38 cellular contexts compared by ENCODE assay signal in the genomic region with DNA sequence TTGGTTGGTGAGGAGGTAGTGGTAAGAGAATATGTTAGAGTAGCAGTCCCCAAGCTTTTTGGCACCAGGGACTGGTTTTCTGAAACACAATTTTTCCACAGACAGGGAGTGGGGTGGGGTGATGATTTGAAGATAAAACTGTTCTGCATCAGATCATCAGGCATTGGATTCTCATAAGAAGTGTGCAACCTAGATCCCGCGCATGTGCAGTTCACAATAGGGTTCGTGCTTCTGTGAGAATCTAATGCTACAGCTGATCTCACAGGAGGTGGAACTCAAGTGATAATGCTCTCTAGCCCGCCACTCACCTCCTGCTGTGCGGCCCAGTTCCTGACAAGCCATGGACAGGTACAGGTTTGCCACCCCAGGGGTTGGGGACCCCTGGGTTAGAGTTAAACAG.
"Had no signal": no experiment of that assay in that cellular context is flagged by ENCODE, and none has a peak within 500 bp of the region (broad histone marks: within the 10 kb centered on the region; RNA-seq: fewer than 3 reads in every experiment).

No MANE protein-coding gene starts in this region.

- H3K4me3 Mint-ChIP-seq: activated naive CD4-positive, alpha-beta T cell treated with anti-CD3 and anti-CD28 coated beads for 36 hours; activated naive CD4-positive, alpha-beta T cell treated with anti-CD3 and anti-CD28 coated beads, Interleukin-2, amount 10 ng/mL, durations not matched to agents 7 days and 5 days; activated naive CD4-positive, alpha-beta T cell treated with anti-CD3 and anti-CD28 coated beads, Interleukin-2, amount 50 U/mL, for 24 hours; activated naive CD8-positive, alpha-beta T cell; activated naive CD8-positive, alpha-beta T cell treated with anti-CD3 and anti-CD28 coated beads for 36 hours; activated naive CD8-positive, alpha-beta T cell treated with anti-CD3 and anti-CD28 coated beads, Interleukin-2, amount 10 ng/mL, durations not matched to agents 7 days and 5 days; activated naive CD8-positive, alpha-beta T cell treated with anti-CD3 and anti-CD28 coated beads, Interleukin-2, amount 50 U/mL, for 24 hours; activated T-cell treated with anti-CD3 and anti-CD28 coated beads, Interleukin-2, amount 50 U/mL, for 24 hours; activated T-cell treated with anti-CD3 and anti-CD28 coated beads, Interleukin-2, amount 50 U/mL, for 4 hours; activated T-cell treated with anti-CD3 and anti-CD28 coated beads, Interleukin-2, amount 50 U/mL, for 72 hours; activated T-helper 1 cell treated with anti-CD3 and anti-CD28 coated beads, Interleukin-12 subunit alpha, Interleukin-12 subunit beta, Interleukin-2, Interleukin-4 antibody, amounts not matched to agents 30 ng/mL and 10 ng/mL and 1 ng/mL, durations not matched to agents 14 hours and 24 hours and 36 hours; activated T-helper 17 cell treated with anti-CD3 and anti-CD28 coated beads, Interleukin-2, amount 50 U/mL, for 72 hours; brain; central memory CD8-positive, alpha-beta T cell had no signal

- DNase-seq: activated effector memory CD4-positive, alpha-beta T cell treated with anti-CD3 and anti-CD28 coated beads, Interleukin-2, amount 50 U/mL, for 16 hours; activated effector memory CD4-positive, alpha-beta T cell treated with Interleukin-2 at 50 U/mL for 16 hours; activated gamma-delta T cell; activated gamma-delta T cell treated with Interleukin-2 at 50 U/mL for 16 hours; activated naive CD4-positive, alpha-beta T cell; activated naive CD4-positive, alpha-beta T cell treated with anti-CD3 and anti-CD28 coated beads for 36 hours; activated naive CD4-positive, alpha-beta T cell treated with anti-CD3 and anti-CD28 coated beads, Interleukin-2, amount 10 ng/mL, durations not matched to agents 7 days and 5 days; activated naive CD4-positive, alpha-beta T cell treated with anti-CD3 and anti-CD28 coated beads, Interleukin-2, amount 50 U/mL, for 16 hours; activated naive CD4-positive, alpha-beta T cell treated with Interleukin-2 at 50 U/mL for 16 hours; activated naive CD8-positive, alpha-beta T cell treated with anti-CD3 and anti-CD28 coated beads for 36 hours; activated naive CD8-positive, alpha-beta T cell treated with anti-CD3 and anti-CD28 coated beads, Interleukin-2, amount 10 ng/mL, durations not matched to agents 7 days and 5 days; activated naive CD8-positive, alpha-beta T cell treated with anti-CD3 and anti-CD28 coated beads, Interleukin-2, amount 50 U/mL, for 24 hours; activated T-cell treated with anti-CD3 and anti-CD28 coated beads, Interleukin-2, amount 50 U/mL, for 24 hours; activated T-cell treated with anti-CD3 and anti-CD28 coated beads, Interleukin-2, amount 50 U/mL, for 4 hours; activated T-cell treated with anti-CD3 and anti-CD28 coated beads, Interleukin-2, amount 50 U/mL, for 48 hours; activated T-cell treated with anti-CD3 and anti-CD28 coated beads, Interleukin-2, amount 50 U/mL, for 72 hours; adrenal gland; amniotic stem cell; amygdala; anterior cingulate cortex; aorta; body of pancreas; brain microvascular endothelial cell; caudate nucleus; central memory CD4-positive, alpha-beta T cell; cerebellar nuclear complex had no signal

- H3K4me1 Mint-ChIP-seq: activated naive CD4-positive, alpha-beta T cell treated with anti-CD3 and anti-CD28 coated beads, Interleukin-2, amount 10 ng/mL, durations not matched to agents 7 days and 5 days; activated naive CD4-positive, alpha-beta T cell treated with anti-CD3 and anti-CD28 coated beads, Interleukin-2, amount 50 U/mL, for 24 hours; activated naive CD8-positive, alpha-beta T cell treated with anti-CD3 and anti-CD28 coated beads for 36 hours; activated naive CD8-positive, alpha-beta T cell treated with anti-CD3 and anti-CD28 coated beads, Interleukin-2, amount 10 ng/mL, durations not matched to agents 7 days and 5 days; activated naive CD8-positive, alpha-beta T cell treated with anti-CD3 and anti-CD28 coated beads, Interleukin-2, amount 50 U/mL, for 24 hours; activated T-helper 17 cell treated with anti-CD3 and anti-CD28 coated beads, Interleukin-2, amount 50 U/mL, for 72 hours; brain; central memory CD8-positive, alpha-beta T cell had no signal

- H3K4me3 ChIP-seq: adrenal gland, ascending aorta, body of pancreas, breast epithelium, cardiac muscle cell had no signal

- ATAC-seq: activated naive CD4-positive, alpha-beta T cell treated with anti-CD3 and anti-CD28 coated beads, Interleukin-2, amount 50 U/mL, for 72 hours; activated naive CD8-positive, alpha-beta T cell treated with anti-CD3 and anti-CD28 coated beads, Interleukin-2, amount 50 U/mL, for 24 hours; activated T-cell treated with anti-CD3 and anti-CD28 coated beads, Interleukin-2, amount 50 U/mL, for 4 hours; activated T-cell treated with anti-CD3 and anti-CD28 coated beads, Interleukin-2, amount 50 U/mL, for 72 hours; activated T-helper 17 cell treated with anti-CD3 and anti-CD28 coated beads, Interleukin-2, amount 50 U/mL, for 72 hours; body of pancreas had no signal

- H3K36me3 Mint-ChIP-seq: activated naive CD4-positive, alpha-beta T cell treated with anti-CD3 and anti-CD28 coated beads, Interleukin-2, amount 10 ng/mL, durations not matched to agents 7 days and 5 days; activated naive CD4-positive, alpha-beta T cell treated with anti-CD3 and anti-CD28 coated beads, Interleukin-2, amount 50 U/mL, for 24 hours; activated naive CD4-positive, alpha-beta T cell treated with anti-CD3 and anti-CD28 coated beads, Interleukin-2, amount 50 U/mL, for 72 hours; activated naive CD8-positive, alpha-beta T cell; activated naive CD8-positive, alpha-beta T cell treated with anti-CD3 and anti-CD28 coated beads for 36 hours; activated naive CD8-positive, alpha-beta T cell treated with anti-CD3 and anti-CD28 coated beads, Interleukin-2, amount 10 ng/mL, durations not matched to agents 7 days and 5 days; brain had no signal

- H3K9me3 Mint-ChIP-seq: activated naive CD4-positive, alpha-beta T cell treated with anti-CD3 and anti-CD28 coated beads for 36 hours; activated naive CD4-positive, alpha-beta T cell treated with anti-CD3 and anti-CD28 coated beads, Interleukin-2, amount 50 U/mL, for 24 hours; activated naive CD8-positive, alpha-beta T cell treated with anti-CD3 and anti-CD28 coated beads for 36 hours; activated naive CD8-positive, alpha-beta T cell treated with anti-CD3 and anti-CD28 coated beads, Interleukin-2, amount 50 U/mL, for 24 hours; activated T-cell treated with anti-CD3 and anti-CD28 coated beads, Interleukin-2, amount 50 U/mL, for 24 hours; activated T-cell treated with anti-CD3 and anti-CD28 coated beads, Interleukin-2, amount 50 U/mL, for 4 hours; activated T-helper 1 cell treated with anti-CD3 and anti-CD28 coated beads, Interleukin-12 subunit alpha, Interleukin-12 subunit beta, Interleukin-2, Interleukin-4 antibody, amounts not matched to agents 30 ng/mL and 10 ng/mL and 1 ng/mL, durations not matched to agents 14 hours and 24 hours and 36 hours; activated T-helper 2 cell treated with anti-CD3 and anti-CD28 coated beads, Interferon-gamma antibody, Interleukin-2, Interleukin-4, amounts not matched to agents 10 μg/mL and 5 μg/mL and 100 μg/mL, durations not matched to agents 14 hours and 24 hours and 36 hours had no signal

- H3K9me3 ChIP-seq: adrenal gland, ascending aorta, body of pancreas, breast epithelium had no signal

- H3K27me3 Mint-ChIP-seq: activated naive CD4-positive, alpha-beta T cell treated with anti-CD3 and anti-CD28 coated beads, Interleukin-2, amount 10 ng/mL, durations not matched to agents 7 days and 5 days; activated naive CD4-positive, alpha-beta T cell treated with anti-CD3 and anti-CD28 coated beads, Interleukin-2, amount 50 U/mL, for 24 hours; activated naive CD8-positive, alpha-beta T cell; activated naive CD8-positive, alpha-beta T cell treated with anti-CD3 and anti-CD28 coated beads for 36 hours; activated naive CD8-positive, alpha-beta T cell treated with anti-CD3 and anti-CD28 coated beads, Interleukin-2, amount 10 ng/mL, durations not matched to agents 7 days and 5 days; activated naive CD8-positive, alpha-beta T cell treated with anti-CD3 and anti-CD28 coated beads, Interleukin-2, amount 50 U/mL, for 24 hours; activated T-cell treated with anti-CD3 and anti-CD28 coated beads, Interleukin-2, amount 50 U/mL, for 24 hours; activated T-helper 17 cell treated with anti-CD3 and anti-CD28 coated beads, Interleukin-2, amount 50 U/mL, for 72 hours; brain; central memory CD8-positive, alpha-beta T cell had no signal

- H3K27ac Mint-ChIP-seq: activated naive CD4-positive, alpha-beta T cell treated with anti-CD3 and anti-CD28 coated beads for 36 hours; activated naive CD4-positive, alpha-beta T cell treated with anti-CD3 and anti-CD28 coated beads, Interleukin-2, amount 10 ng/mL, durations not matched to agents 7 days and 5 days; activated naive CD4-positive, alpha-beta T cell treated with anti-CD3 and anti-CD28 coated beads, Interleukin-2, amount 50 U/mL, for 24 hours; activated naive CD4-positive, alpha-beta T cell treated with anti-CD3 and anti-CD28 coated beads, Interleukin-2, amount 50 U/mL, for 72 hours; activated naive CD8-positive, alpha-beta T cell; activated naive CD8-positive, alpha-beta T cell treated with anti-CD3 and anti-CD28 coated beads for 36 hours; activated naive CD8-positive, alpha-beta T cell treated with anti-CD3 and anti-CD28 coated beads, Interleukin-2, amount 10 ng/mL, durations not matched to agents 7 days and 5 days; activated naive CD8-positive, alpha-beta T cell treated with anti-CD3 and anti-CD28 coated beads, Interleukin-2, amount 50 U/mL, for 24 hours; activated T-cell treated with anti-CD3 and anti-CD28 coated beads, Interleukin-2, amount 50 U/mL, for 24 hours; activated T-cell treated with anti-CD3 and anti-CD28 coated beads, Interleukin-2, amount 50 U/mL, for 72 hours; activated T-helper 1 cell treated with anti-CD3 and anti-CD28 coated beads, Interleukin-12 subunit alpha, Interleukin-12 subunit beta, Interleukin-2, Interleukin-4 antibody, amounts not matched to agents 30 ng/mL and 10 ng/mL and 1 ng/mL, durations not matched to agents 14 hours and 24 hours and 36 hours; activated T-helper 17 cell treated with anti-CD3 and anti-CD28 coated beads, Interleukin-2, amount 50 U/mL, for 72 hours; activated T-helper 2 cell treated with anti-CD3 and anti-CD28 coated beads, Interferon-gamma antibody, Interleukin-2, Interleukin-4, amounts not matched to agents 10 μg/mL and 5 μg/mL and 100 μg/mL, durations not matched to agents 14 hours and 24 hours and 36 hours; brain had no signal

- H3K27me3 ChIP-seq: adrenal gland, ascending aorta, body of pancreas, brain microvascular endothelial cell, breast epithelium, cardiac muscle cell had no signal

- H3K27ac ChIP-seq: adrenal gland, ascending aorta, body of pancreas, brain microvascular endothelial cell, breast epithelium, cardiac muscle cell had no signal

- FAIRE-seq: astrocyte had no signal

- H3K4me1 ChIP-seq: adrenal gland, ascending aorta, body of pancreas, breast epithelium had no signal

- H3K36me3 ChIP-seq: adrenal gland, ascending aorta, brain microvascular endothelial cell, breast epithelium, cardiac muscle cell had no signal
